In the genomic region with DNA sequence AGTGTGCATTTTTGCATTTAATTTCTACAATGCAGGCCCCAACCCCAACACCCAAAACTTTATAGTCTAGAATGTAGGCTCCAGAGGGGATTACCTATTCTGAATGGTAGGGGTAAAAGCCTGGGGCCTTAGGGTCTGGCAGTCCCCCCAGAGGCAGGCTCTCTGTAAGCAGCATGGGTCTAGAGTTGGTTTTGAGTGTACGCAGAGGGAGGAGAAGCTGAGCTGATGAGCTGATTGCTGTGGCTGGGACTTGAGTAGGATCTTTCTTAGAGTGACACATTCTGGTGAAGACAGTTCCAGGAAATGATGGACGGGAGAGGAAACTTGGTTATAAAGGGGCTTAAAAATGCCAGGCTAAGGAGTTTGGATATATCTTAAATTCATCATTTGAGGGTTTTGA, we compare ENCODE assay signal across 1 cellular context.
TF ChIP-seq lines count a peak whose summit lies in the region.

No MANE protein-coding gene starts in this region.

TF ChIP-seq in IMR-90, 13 proteins besides CTCF, POLR2A, EP300 and RAD21 (continued from another document):
- TF ChIP-seq, protein P1, sequence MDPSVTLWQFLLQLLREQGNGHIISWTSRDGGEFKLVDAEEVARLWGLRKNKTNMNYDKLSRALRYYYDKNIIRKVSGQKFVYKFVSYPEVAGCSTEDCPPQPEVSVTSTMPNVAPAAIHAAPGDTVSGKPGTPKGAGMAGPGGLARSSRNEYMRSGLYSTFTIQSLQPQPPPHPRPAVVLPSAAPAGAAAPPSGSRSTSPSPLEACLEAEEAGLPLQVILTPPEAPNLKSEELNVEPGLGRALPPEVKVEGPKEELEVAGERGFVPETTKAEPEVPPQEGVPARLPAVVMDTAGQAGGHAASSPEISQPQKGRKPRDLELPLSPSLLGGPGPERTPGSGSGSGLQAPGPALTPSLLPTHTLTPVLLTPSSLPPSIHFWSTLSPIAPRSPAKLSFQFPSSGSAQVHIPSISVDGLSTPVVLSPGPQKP (IDR thresholded peaks at IDR 0.05; ENCODE audit: borderline replicate concordance, low read depth, low read length): no peak
- TF ChIP-seq BHLHE40 (IDR thresholded peaks at IDR 0.05; ENCODE audit: low read depth, low read length): no peak
- TF ChIP-seq SMC3 (IDR thresholded peaks at IDR 0.05; ENCODE audit: low read depth, low read length): no peak
TF ChIP-seq in IMR-90: peak in this region for 0.
